ENCODE assay signal across 8 cellular contexts in the genomic region with DNA sequence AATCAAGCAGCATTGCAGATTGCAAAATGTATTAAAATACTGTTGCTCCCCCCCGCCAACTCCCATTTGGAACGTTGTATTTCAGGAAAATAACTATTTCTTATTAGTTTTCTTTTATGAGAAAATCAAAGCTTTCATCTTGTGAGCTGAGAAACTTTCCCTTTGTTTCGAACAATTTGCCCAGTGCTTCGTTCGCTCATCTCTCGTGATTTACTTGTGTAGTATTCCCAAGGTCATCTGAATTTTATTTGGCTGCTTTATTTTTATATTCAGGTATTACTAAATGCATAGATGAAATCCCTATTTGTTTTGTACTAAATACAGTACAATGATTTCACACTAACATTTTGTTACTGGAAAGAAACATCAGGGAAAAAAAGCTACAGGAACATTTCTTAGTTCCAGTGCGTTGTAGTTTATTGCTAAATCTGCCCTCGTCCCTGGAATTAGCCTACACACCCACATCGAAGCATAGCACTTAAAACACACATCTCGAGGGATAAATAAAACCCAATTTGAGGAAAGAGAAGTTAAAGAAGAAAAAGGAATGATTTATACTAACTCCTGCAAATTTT. TPM values are rescaled to one million over a fixed set of nuclear protein-coding genes. Genes with fewer than 3 reads are reported as not detected.
DNase-seq lines count a peak whose midpoint lies in the region; ATAC-seq and TF ChIP-seq lines count a peak whose summit lies in the region.

No MANE protein-coding gene starts in this region.

- H3K36me3 ChIP-seq in heart right ventricle = no peaks in the 10 kb centered on the region
- H3K36me3 ChIP-seq in gastrocnemius medialis = no peaks in the 10 kb centered on the region

- intact Hi-C loops in activated B cell treated with CpG ODN at 0.5 μM for 24 hours (cut with micrococcal nuclease) = loop anchor here (1.0 to 10.0 kb wide), 12 partner anchors 17 to 1208 kb away; a partner anchor contains a TSS
- intact Hi-C loops in heart right ventricle (cut with DNase I) = loop anchor here in 9 of 10 donors (1.0 to 10.0 kb wide), 11 partner anchors 22 to 228 kb away; a partner anchor contains a TSS
- intact Hi-C loops in gastrocnemius medialis (cut with DNase I; ENCODE audit: low total_unique reads) = loop anchor here (1.0 to 10.0 kb wide), 8 partner anchors 22 to 865 kb away; a partner anchor contains a TSS

- CTCF ChIA-PET in activated naive CD4-positive, alpha-beta T cell treated with anti-CD3 and anti-CD28 coated beads, Interleukin-2, amount 10 ng/mL, durations not matched to agents 7 days and 5 days (lab: Charles Lee) = interaction anchor here (1.8 kb wide), 1 partner anchor 236 kb away, joined by 5 read pairs; no protein-coding TSS in a partner anchor
- CTCF ChIA-PET in activated B cell treated with CpG ODN at 0.5 μM for 24 hours (lab: Charles Lee) = interaction anchor here (0.6 to 2.0 kb wide), 6 partner anchors 24 to 759 kb away, joined by 3 to 9 read pairs (median 4); a partner anchor contains a TSS

- 1 to 2% methylated on average over 10 of the region's 10 CpGs for WGBS in heart right ventricle, 2 donors

- no peak for TF ChIP-seq CTCF in activated B cell treated with CpG ODN at 0.5 μM for 24 hours (IDR thresholded peaks at IDR 0.05)
- TF ChIP-seq CTCF in heart right ventricle (IDR thresholded peaks at IDR 0.05) = no peak
- no peak for TF ChIP-seq CTCF in gastrocnemius medialis (IDR thresholded peaks at IDR 0.05 in 4 of 5, conservative IDR thresholded peaks at IDR 0.05 in 1 of 5)

- ATAC-seq in activated B cell treated with CpG ODN at 0.5 μM for 24 hours (ENCODE audit: low read depth) = no peak
- ATAC-seq in heart right ventricle = peak in 1 of 8 donors; percentile 40
- no peak for ATAC-seq in gastrocnemius medialis
- no peak for ATAC-seq in GM21723 (IDR thresholded peaks at IDR 0.05; ENCODE audit: unreplicated experiment)
- ATAC-seq in GM19452 (IDR thresholded peaks at IDR 0.05; ENCODE audit: unreplicated experiment) = no peak
- no peak for ATAC-seq in GM18868 (IDR thresholded peaks at IDR 0.05; ENCODE audit: unreplicated experiment)

- no peak for DNase-seq in activated naive CD4-positive, alpha-beta T cell treated with anti-CD3 and anti-CD28 coated beads, Interleukin-2, amount 10 ng/mL, durations not matched to agents 7 days and 5 days
- no peak for DNase-seq in activated naive CD4-positive, alpha-beta T cell treated with Interleukin-2 at 50 U/mL for 16 hours
- DNase-seq in activated B cell treated with CpG ODN at 0.5 μM for 24 hours (no peak), heart right ventricle (no peak), gastrocnemius medialis (no peak)

- no peaks in the 10 kb centered on the region for H3K27me3 ChIP-seq in heart right ventricle
- H3K27me3 ChIP-seq in gastrocnemius medialis = no peaks in the 10 kb centered on the region

- H3K4me1 ChIP-seq in heart right ventricle = peaks cover 0 to 14% (median 8%) of the 10 kb centered on the region in 9 donors
- H3K4me1 ChIP-seq in gastrocnemius medialis = peaks cover 3 to 7% of the 10 kb centered on the region in 2 donors

- H3K9me3 Mint-ChIP-seq in activated naive CD4-positive, alpha-beta T cell treated with anti-CD3 and anti-CD28 coated beads, Interleukin-2, amount 10 ng/mL, durations not matched to agents 7 days and 5 days = no peaks in the 10 kb centered on the region
- H3K9me3 Mint-ChIP-seq in activated B cell treated with CpG ODN at 0.5 μM for 24 hours = no peaks in the 10 kb centered on the region

- peaks cover 3% of the 10 kb centered on the region for H3K36me3 Mint-ChIP-seq in activated naive CD4-positive, alpha-beta T cell treated with anti-CD3 and anti-CD28 coated beads, Interleukin-2, amount 10 ng/mL, durations not matched to agents 7 days and 5 days
- H3K36me3 Mint-ChIP-seq in activated B cell treated with CpG ODN at 0.5 μM for 24 hours (ENCODE audit: low read depth) = peaks cover 7% of the 10 kb centered on the region

- POLR2A ChIA-PET in activated B cell treated with CpG ODN at 0.5 μM for 24 hours (lab: Charles Lee) = interaction anchor here (0.6 to 4.5 kb wide), 12 partner anchors 23 to 1222 kb away, joined by 3 to 86 read pairs (median 9); a partner anchor contains a TSS

- peak overlapping the region; percentile 79 for H3K4me3 Mint-ChIP-seq in activated naive CD4-positive, alpha-beta T cell treated with anti-CD3 and anti-CD28 coated beads, Interleukin-2, amount 10 ng/mL, durations not matched to agents 7 days and 5 days
- H3K4me3 Mint-ChIP-seq in activated B cell treated with CpG ODN at 0.5 μM for 24 hours = peak overlapping the region; percentile 88

- peak overlapping the region; percentile 53 to 81 (median 76) for H3K4me3 ChIP-seq in heart right ventricle
- peak overlapping the region; percentile 72 to 92 (median 82) for H3K4me3 ChIP-seq in gastrocnemius medialis

- H3K4me1 Mint-ChIP-seq in activated naive CD4-positive, alpha-beta T cell treated with anti-CD3 and anti-CD28 coated beads, Interleukin-2, amount 10 ng/mL, durations not matched to agents 7 days and 5 days = peaks cover 30% of the 10 kb centered on the region
- peaks cover 15% of the 10 kb centered on the region for H3K4me1 Mint-ChIP-seq in activated B cell treated with CpG ODN at 0.5 μM for 24 hours

- H3K9me3 ChIP-seq in heart right ventricle (no peaks in the 10 kb centered on the region), gastrocnemius medialis (no peaks in the 10 kb centered on the region)

- no peak for TF ChIP-seq POLR2A in gastrocnemius medialis (IDR thresholded peaks at IDR 0.05)

- H3K27ac ChIP-seq in heart right ventricle = peak overlapping the region; percentile 84 to 95 (median 92)
- peak overlapping the region; percentile 83 to 95 (median 90) for H3K27ac ChIP-seq in gastrocnemius medialis

- in situ Hi-C loops in gastrocnemius medialis (cut with MboI; ENCODE audit: low sequenced_read_pairs in 4 of 4) = loop anchor here in 2 of 4 donors (10.0 to 25.0 kb wide), 3 partner anchors 85 to 218 kb away; a partner anchor contains a TSS

- H3K27ac Mint-ChIP-seq in activated naive CD4-positive, alpha-beta T cell treated with anti-CD3 and anti-CD28 coated beads, Interleukin-2, amount 10 ng/mL, durations not matched to agents 7 days and 5 days = peak overlapping the region; percentile 97
- H3K27ac Mint-ChIP-seq in activated B cell treated with CpG ODN at 0.5 μM for 24 hours = peak overlapping the region; percentile 96

- peaks cover 30% of the 10 kb centered on the region for H3K27me3 Mint-ChIP-seq in activated naive CD4-positive, alpha-beta T cell treated with anti-CD3 and anti-CD28 coated beads, Interleukin-2, amount 10 ng/mL, durations not matched to agents 7 days and 5 days
- peaks cover 7% of the 10 kb centered on the region for H3K27me3 Mint-ChIP-seq in activated B cell treated with CpG ODN at 0.5 μM for 24 hours

RNA-seq across cellular contexts. Expression of a gene that starts 12.0 kb away (rescaled TPM):
- total RNA-seq in activated B cell treated with CpG ODN at 0.5 μM for 24 hours = not detected in 2 replicates
- not detected for total RNA-seq in heart right ventricle
- not detected for polyA plus RNA-seq in heart right ventricle
- total RNA-seq in gastrocnemius medialis = not detected
